ENCODE assay signal across 25 cellular contexts in genomic region chr1:218368686-218369085, GRCh38. TPM values are rescaled to one million over a fixed set of nuclear protein-coding genes. Genes with fewer than 3 reads are reported as not detected.
"Had no signal": no experiment of that assay in that cellular context is flagged by ENCODE, and none has a peak within 500 bp of the region (broad histone marks: within the 10 kb centered on the region; RNA-seq: fewer than 3 reads in every experiment).

No MANE protein-coding gene starts in this region.

- H3K4me1 Mint-ChIP-seq: activated naive CD8-positive, alpha-beta T cell treated with anti-CD3 and anti-CD28 coated beads for 36 hours; immature natural killer cell had no signal

- H3K36me3 ChIP-seq: neural progenitor cell, prostate gland, right atrium auricular region, thyroid gland had no signal

- H3K4me1 ChIP-seq: neural progenitor cell, prostate gland had no signal

- ATAC-seq: activated T-cell treated with anti-CD3 and anti-CD28 coated beads, Interleukin-2, amount 50 U/mL, for 4 hours; mucosa of descending colon had no signal

- H3K27me3 ChIP-seq: neural progenitor cell, right atrium auricular region, thyroid gland had no signal

- DNase-seq: activated CD4-positive, alpha-beta T cell treated with anti-CD3 and anti-CD28 coated beads for 4 hours; activated CD4-positive, alpha-beta T cell treated with anti-CD3 and anti-CD28 coated beads, Interleukin-2, amount 50 U/mL, for 48 hours; activated CD4-positive, CD25-positive, alpha-beta regulatory T cell; activated CD8-positive, alpha-beta memory T cell treated with anti-CD3 and anti-CD28 coated beads, Interleukin-2, amount 50 U/mL, for 48 hours; activated naive CD4-positive, alpha-beta T cell; activated naive CD8-positive, alpha-beta T cell treated with anti-CD3 and anti-CD28 coated beads for 36 hours; activated T-cell treated with anti-CD3 and anti-CD28 coated beads, Interleukin-2, amount 50 U/mL, for 4 hours; effector CD4-positive, alpha-beta T cell; erythroblast; foreskin fibroblast; immature natural killer cell; kidney glomerular epithelial cell; left ventricle myocardium superior; mucosa of descending colon; stimulated activated CD4-positive, alpha-beta T cell treated with anti-CD3 and anti-CD28 coated beads, Interleukin-4, amount 100 ng/mL, for 4 hours; substantia nigra; thyroid gland had no signal

- H3K4me3 Mint-ChIP-seq: activated naive CD8-positive, alpha-beta T cell treated with anti-CD3 and anti-CD28 coated beads for 36 hours; activated T-cell treated with anti-CD3 and anti-CD28 coated beads, Interleukin-2, amount 50 U/mL, for 4 hours; dendritic cell treated with granulocyte-macrophage colony-stimulating factor and Interleukin-4, amounts not matched to agents 40 ng/mL and 50 ng/mL, for 4 days; immature natural killer cell; neural progenitor cell; stimulated activated naive CD8-positive, alpha-beta T cell treated with anti-CD3 and anti-CD28 coated beads, Interleukin-15, Interleukin-2, amounts not matched to agents 100 ng/mL and 50 ng/mL, for 24 hours; T-helper 1 cell treated with Interleukin-12 subunit alpha and Interleukin-12 subunit beta and Interleukin-4 antibody, amounts not matched to agents 30 μg/mL and 1 μg/mL, for 36 hours had no signal

- H3K4me3 ChIP-seq: mucosa of descending colon, neural progenitor cell, prostate gland, right atrium auricular region, thyroid gland had no signal

- H3K27ac Mint-ChIP-seq: activated naive CD8-positive, alpha-beta T cell treated with anti-CD3 and anti-CD28 coated beads for 36 hours; activated T-helper 2 cell treated with anti-CD3 and anti-CD28 coated beads, Interferon-gamma antibody, Interleukin-2, Interleukin-4, amounts not matched to agents 10 μg/mL and 5 μg/mL and 100 μg/mL, durations not matched to agents 14 hours and 24 hours and 36 hours; dendritic cell treated with granulocyte-macrophage colony-stimulating factor and Interleukin-4, amounts not matched to agents 40 ng/mL and 50 ng/mL, for 4 days; immature natural killer cell; neural progenitor cell; stimulated activated naive CD8-positive, alpha-beta T cell treated with anti-CD3 and anti-CD28 coated beads, Interleukin-15, Interleukin-2, amounts not matched to agents 100 ng/mL and 50 ng/mL, for 24 hours; T-helper 1 cell treated with Interleukin-12 subunit alpha and Interleukin-12 subunit beta and Interleukin-4 antibody, amounts not matched to agents 30 μg/mL and 1 μg/mL, for 36 hours had no signal

- H3K36me3 Mint-ChIP-seq: immature natural killer cell, neural progenitor cell had no signal

- H3K9me3 Mint-ChIP-seq: activated naive CD8-positive, alpha-beta T cell treated with anti-CD3 and anti-CD28 coated beads for 36 hours; activated T-cell treated with anti-CD3 and anti-CD28 coated beads, Interleukin-2, amount 50 U/mL, for 4 hours; activated T-helper 2 cell treated with anti-CD3 and anti-CD28 coated beads, Interferon-gamma antibody, Interleukin-2, Interleukin-4, amounts not matched to agents 10 μg/mL and 5 μg/mL and 100 μg/mL, durations not matched to agents 14 hours and 24 hours and 36 hours; dendritic cell treated with granulocyte-macrophage colony-stimulating factor and Interleukin-4, amounts not matched to agents 40 ng/mL and 50 ng/mL, for 4 days; immature natural killer cell; T-helper 1 cell treated with Interleukin-12 subunit alpha and Interleukin-12 subunit beta and Interleukin-4 antibody, amounts not matched to agents 30 μg/mL and 1 μg/mL, for 36 hours had no signal

- H3K27ac ChIP-seq: neural progenitor cell, prostate gland, thyroid gland had no signal

- H3K9me3 ChIP-seq: mucosa of descending colon, prostate gland, right atrium auricular region, thyroid gland had no signal

RNA-seq across cellular contexts. Expression of gene TGFB2, which starts 23.6 kb away (rescaled TPM):
- total RNA-seq: activated CD8-positive, alpha-beta memory T cell treated with anti-CD3 and anti-CD28 coated beads for 36 hours; activated T-cell treated with anti-CD3 and anti-CD28 coated beads, Interleukin-2, amount 50 U/mL, for 4 hours; activated T-helper 2 cell treated with anti-CD3 and anti-CD28 coated beads, Interferon-gamma antibody, Interleukin-2, Interleukin-4, amounts not matched to agents 10 μg/mL and 5 μg/mL and 100 μg/mL, durations not matched to agents 14 hours and 24 hours and 36 hours had no signal
